ENCODE assay signal across 14 cellular contexts in the genomic region with DNA sequence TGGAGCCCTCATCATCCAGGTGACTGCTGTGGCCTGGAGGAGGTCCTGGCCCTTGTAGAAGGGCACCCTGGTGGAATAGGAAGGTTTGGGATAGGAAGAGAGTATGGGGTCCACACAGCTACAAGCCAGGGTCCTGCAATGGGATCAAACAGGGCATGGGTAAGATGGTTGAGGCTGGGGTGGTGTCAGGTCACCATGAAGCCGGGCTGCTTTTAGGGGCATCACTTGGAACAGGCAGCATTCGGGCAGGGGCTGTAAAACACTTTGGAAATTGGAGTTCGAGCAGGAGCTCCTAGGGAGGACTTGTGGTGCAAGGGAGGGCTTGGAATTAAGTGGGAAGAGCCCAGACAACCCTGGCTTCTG. TPM values are rescaled to one million over a fixed set of nuclear protein-coding genes. Genes with fewer than 3 reads are reported as not detected.
DNase-seq lines count a peak whose midpoint lies in the region; ATAC-seq and TF ChIP-seq lines count a peak whose summit lies in the region.
"Had no signal": no experiment of that assay in that cellular context is flagged by ENCODE, and none has a peak within 500 bp of the region (broad histone marks: within the 10 kb centered on the region; RNA-seq: fewer than 3 reads in every experiment).

No MANE protein-coding gene starts in this region.

- H3K4me3 ChIP-seq in SK-N-SH (ENCODE audit: low read depth in 2 of 2, low read length in 1 of 2) (no peak overlapping the region), HL-60 (replicated peaks; ENCODE audit: insufficient read depth, low read length) (no peak overlapping the region), breast epithelium (no peak overlapping the region), sigmoid colon (no peak overlapping the region)
- H3K4me3 ChIP-seq: thyroid gland had no signal

- peaks cover 12% of the 10 kb centered on the region for H3F3A ChIP-seq in SK-N-SH (replicated peaks; ENCODE audit: insufficient read depth)

- POLR2A ChIA-PET in SK-N-SH (lab: Yijun Ruan, JAX): no interaction called here

- CTCF ChIA-PET in SK-N-SH (lab: Yijun Ruan, JAX): interaction anchor here (0.6 to 1.3 kb wide), 2 partner anchors 49 to 745 kb away, joined by 3 to 4 read pairs; no protein-coding TSS in a partner anchor

- TF ChIP-seq CTCF in SK-N-SH (IDR thresholded peaks at IDR 0.05) (no peak), HL-60 (IDR thresholded peaks at IDR 0.05; ENCODE audit: insufficient read depth, low read length) (no peak), breast epithelium (IDR thresholded peaks at IDR 0.05) (no peak), sigmoid colon (IDR thresholded peaks at IDR 0.05) (no peak)

- no peak for TF ChIP-seq EP300 in SK-N-SH (IDR thresholded peaks at IDR 0.05; ENCODE audit: borderline replicate concordance in 1 of 2, low read depth in 1 of 2, low read length in 1 of 2)
- no peak for TF ChIP-seq EP300 in sigmoid colon (IDR thresholded peaks at IDR 0.05)

- H4K20me1 ChIP-seq in SK-N-SH (ENCODE audit: insufficient read depth): no peaks in the 10 kb centered on the region

- H3K9me3 ChIP-seq in SK-N-SH (no peaks in the 10 kb centered on the region), breast epithelium (no peaks in the 10 kb centered on the region), sigmoid colon (no peaks in the 10 kb centered on the region)
- H3K9me3 ChIP-seq: thyroid gland had no signal

- H3K9ac ChIP-seq in SK-N-SH: no peak overlapping the region

- TF ChIP-seq POLR2A in breast epithelium (IDR thresholded peaks at IDR 0.05) (no peak), sigmoid colon (IDR thresholded peaks at IDR 0.05) (no peak)

- DNase-seq in SK-N-SH (no peak), HL-60 (ENCODE audit: low read depth in 1 of 2, low spot score in 1 of 2) (no peak), breast epithelium (ENCODE audit: low spot score in 2 of 2) (no peak), sigmoid colon (peak; percentile 44), NCI-H146 (lab: John Stamatoyannopoulos, UW) (no peak), iPS-NIHi7 (ENCODE audit: extremely low spot score) (no peak)
- DNase-seq: CD4-positive, alpha-beta T cell; NCI-H1436; stimulated activated CD4-positive, alpha-beta T cell treated with anti-CD3 and anti-CD28 coated beads, Interleukin-12 subunit alpha, Interleukin-12 subunit beta, amount 100 ng/mL, for 4 hours; thyroid gland; WERI-Rb-1 had no signal

- WGBS in SK-N-SH (ENCODE audit: low lambda C conversion rate): 95% methylated on average over 3 of the region's 3 CpGs
- 95 to 97% methylated on average over 3 of the region's 3 CpGs for WGBS in sigmoid colon, 2 donors

- intact Hi-C loops in breast epithelium (cut with DNase I; ENCODE audit: low total_unique reads): no loop called here
- intact Hi-C loops in sigmoid colon (cut with DNase I): no loop called here

- ATAC-seq in SK-N-SH treated with all-trans-retinoic acid at 6 μM for 48 hours (no peak), GM18873 (IDR thresholded peaks at IDR 0.05; ENCODE audit: low FRiP score, unreplicated experiment) (no peak)

- H3K27ac ChIP-seq in SK-N-SH (ENCODE audit: low read depth in 2 of 2, low read length in 1 of 2): peak overlapping the region in 1 of 2 experiments; percentile 55; a peak in 2 of 4 replicates
- H3K27ac ChIP-seq in HL-60 (replicated peaks): peak overlapping the region; percentile 59
- peak overlapping the region; percentile 73 to 82 for H3K27ac ChIP-seq in breast epithelium
- peak overlapping the region in 3 of 4 donors; percentile 12 to 48 (median 45) for H3K27ac ChIP-seq in sigmoid colon
- H3K27ac ChIP-seq: 22Rv1, WERI-Rb-1 had no signal

- peak overlapping the region; percentile 31; the same call in 1 of the 2 replicates for H3K4me2 ChIP-seq in SK-N-SH

- H2AFZ ChIP-seq in SK-N-SH (ENCODE audit: low read depth): peak overlapping the region; percentile 63

- H3K9me2 ChIP-seq in SK-N-SH: no peaks in the 10 kb centered on the region

- no peaks in the 10 kb centered on the region for H3K27me3 ChIP-seq in SK-N-SH (ENCODE audit: insufficient read depth)
- H3K27me3 ChIP-seq in HL-60 (ENCODE audit: insufficient read depth, poor library complexity, severe bottlenecking): no peaks in the 10 kb centered on the region
- no peaks in the 10 kb centered on the region for H3K27me3 ChIP-seq in breast epithelium
- no peaks in the 10 kb centered on the region for H3K27me3 ChIP-seq in sigmoid colon
- H3K27me3 ChIP-seq: thyroid gland had no signal

- no peaks in the 10 kb centered on the region for H3K79me2 ChIP-seq in SK-N-SH (ENCODE audit: insufficient read depth)

- no peaks in the 10 kb centered on the region for H3K36me3 ChIP-seq in SK-N-SH (replicated peaks in 1 of 2; ENCODE audit: control insufficient read depth in 1 of 2, insufficient read depth in 2 of 2, low read length in 1 of 2)
- no peaks in the 10 kb centered on the region for H3K36me3 ChIP-seq in breast epithelium
- H3K36me3 ChIP-seq in sigmoid colon: no peaks in the 10 kb centered on the region
- H3K36me3 ChIP-seq: thyroid gland, WERI-Rb-1 had no signal

- peaks cover 3 to 35% of the 10 kb centered on the region in 2 experiments; a peak in 3 of 4 replicates for H3K4me1 ChIP-seq in SK-N-SH (ENCODE audit: control insufficient read depth in 1 of 2, insufficient read depth in 2 of 2, low read depth in 1 of 2, low read length in 1 of 2)
- H3K4me1 ChIP-seq in breast epithelium: peaks cover 4% of the 10 kb centered on the region in 2 donors
- peaks cover 0 to 6% (median 0%) of the 10 kb centered on the region in 4 donors for H3K4me1 ChIP-seq in sigmoid colon

- TF ChIP-seq RAD21 in SK-N-SH (IDR thresholded peaks at IDR 0.05; ENCODE audit: low read length): no peak

TF ChIP-seq in SK-N-SH, 30 proteins besides CTCF, POLR2A, EP300 and RAD21:
- TF ChIP-seq POLR2AphosphoS5 (IDR thresholded peaks at IDR 0.05; ENCODE audit: low read depth, low read length) (no peak), FOXJ3 (CRISPR knock-in tag; IDR thresholded peaks at IDR 0.05) (no peak), NRF1 (IDR thresholded peaks at IDR 0.05; ENCODE audit: low read depth, low read length) (no peak)
- TF ChIP-seq, protein P1, sequence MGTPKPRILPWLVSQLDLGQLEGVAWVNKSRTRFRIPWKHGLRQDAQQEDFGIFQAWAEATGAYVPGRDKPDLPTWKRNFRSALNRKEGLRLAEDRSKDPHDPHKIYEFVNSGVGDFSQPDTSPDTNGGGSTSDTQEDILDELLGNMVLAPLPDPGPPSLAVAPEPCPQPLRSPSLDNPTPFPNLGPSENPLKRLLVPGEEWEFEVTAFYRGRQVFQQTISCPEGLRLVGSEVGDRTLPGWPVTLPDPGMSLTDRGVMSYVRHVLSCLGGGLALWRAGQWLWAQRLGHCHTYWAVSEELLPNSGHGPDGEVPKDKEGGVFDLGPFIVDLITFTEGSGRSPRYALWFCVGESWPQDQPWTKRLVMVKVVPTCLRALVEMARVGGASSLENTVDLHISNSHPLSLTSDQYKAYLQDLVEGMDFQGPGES (IDR thresholded peaks at IDR 0.05; ENCODE audit: low read depth, low read length): no peak
- TF ChIP-seq, protein P2, sequence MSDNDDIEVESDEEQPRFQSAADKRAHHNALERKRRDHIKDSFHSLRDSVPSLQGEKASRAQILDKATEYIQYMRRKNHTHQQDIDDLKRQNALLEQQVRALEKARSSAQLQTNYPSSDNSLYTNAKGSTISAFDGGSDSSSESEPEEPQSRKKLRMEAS (IDR thresholded peaks at IDR 0.05; ENCODE audit: low read depth): no peak

TF ChIP-seq in SK-N-SH treated with all-trans-retinoic acid at 6 μM for 48 hours, 23 proteins besides CTCF, POLR2A, EP300 and RAD21:
- TF ChIP-seq TOX (CRISPR knock-in tag; IDR thresholded peaks at IDR 0.05; ENCODE audit: borderline replicate concordance): no peak
- TF ChIP-seq PPARA (CRISPR knock-in tag; IDR thresholded peaks at IDR 0.05; ENCODE audit: borderline replicate concordance): no peak
- TF ChIP-seq CSDC2 (CRISPR knock-in tag; IDR thresholded peaks at IDR 0.05): no peak
- TF ChIP-seq ZFP30 (CRISPR knock-in tag; IDR thresholded peaks at IDR 0.05): no peak

RNA-seq across cellular contexts. Expression of a gene that starts 47.1 kb away (rescaled TPM):
- polyA plus RNA-seq in SK-N-SH (2012; rRNA removed) (0.10 and 0.39 TPM in 2 replicates), sigmoid colon (1 to 10 TPM; 1.2 to 1.8 (median 1.4) TPM)
- 0.13 and 0.18 TPM in 2 replicates for polyA plus RNA-seq in SK-N-SH (2012; cell fraction: cytosol; rRNA removed)
- 0.52 and 0.60 TPM in 2 replicates for polyA plus RNA-seq in SK-N-SH (2012; cell fraction: nucleus; rRNA removed)
- total RNA-seq in breast epithelium (10 to 100 TPM in 1 of 3 donors, 1 to 10 TPM in 2; 5.6 to 11.9 (median 8.8) TPM), sigmoid colon (10 to 100 TPM in 1 of 4 donors, 1 to 10 TPM in 3; 2.1 to 18.3 (median 5.7) TPM)

RNA-seq across cellular contexts. Expression of a gene that starts 56.1 kb away (rescaled TPM):
- polyA plus RNA-seq in SK-N-SH (2012; rRNA removed) (30.1 and 41.7 TPM in 2 replicates), sigmoid colon (10 to 100 TPM; 30.0 to 66.2 (median 55.0) TPM)
- polyA plus RNA-seq in SK-N-SH (2012; cell fraction: cytosol; rRNA removed): 20.1 and 23.0 TPM in 2 replicates
- polyA plus RNA-seq in SK-N-SH (2012; cell fraction: nucleus; rRNA removed): 50.5 and 72.9 TPM in 2 replicates
- total RNA-seq in breast epithelium (100 to 1,000 TPM; 106 to 116 (median 116) TPM), sigmoid colon (100 to 1,000 TPM in 1 of 4 donors, 10 to 100 TPM in 3; 38.9 to 208 (median 67.3) TPM)
